ENCODE assay signal across 22 cellular contexts in the genomic region with DNA sequence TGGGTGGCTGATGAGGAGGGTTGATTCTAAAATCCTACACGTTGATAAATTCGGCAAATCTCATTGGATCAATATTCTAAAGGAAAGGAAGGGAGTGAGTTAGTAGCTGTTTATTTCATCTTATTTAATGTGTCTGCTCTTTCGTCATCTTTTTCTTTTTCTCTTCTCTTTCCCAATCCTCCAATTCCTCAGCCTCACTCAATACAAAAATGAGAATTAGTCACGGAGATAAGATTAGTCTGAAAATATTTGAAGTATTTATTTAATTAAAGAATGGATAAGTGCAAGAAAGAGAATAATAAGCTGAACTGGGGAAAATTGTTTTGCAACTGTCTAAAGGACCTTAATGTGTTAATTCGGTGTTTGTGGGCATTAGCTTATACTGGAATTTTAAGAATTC.
"Had no signal": no experiment of that assay in that cellular context is flagged by ENCODE, and none has a peak within 500 bp of the region (broad histone marks: within the 10 kb centered on the region; RNA-seq: fewer than 3 reads in every experiment).

No MANE protein-coding gene starts in this region.

- H3K4me1 ChIP-seq: Peyer's patch, SJSA1 had no signal

- H3K36me3 ChIP-seq: Peyer's patch, SJSA1 had no signal

- H3K4me2 ChIP-seq: KMS-11 had no signal

- DNase-seq: activated CD4-positive, alpha-beta memory T cell treated with anti-CD3 and anti-CD28 coated beads, Interleukin-2, amount 10 ng/mL, durations not matched to agents 7 days and 5 days; activated CD4-positive, alpha-beta T cell treated with anti-CD3 and anti-CD28 coated beads, Interleukin-2, amount 50 U/mL, for 1 hour; activated CD4-positive, CD25-positive, alpha-beta regulatory T cell; activated gamma-delta T cell; activated naive CD4-positive, alpha-beta T cell treated with anti-CD3 and anti-CD28 coated beads for 36 hours; activated T-cell treated with anti-CD3 and anti-CD28 coated beads for 4 hours; activated T-cell treated with anti-CD3 and anti-CD28 coated beads, Interleukin-2, amount 50 U/mL, for 48 hours; anterior cingulate cortex; caudate nucleus; MV-4-11; NCI-H1417 treated with DMSO at 0.1 percent for 48 hours; NCI-H1694 treated with DMSO at 0.1 percent for 48 hours; NCI-H2029 treated with DMSO at 0.1 percent for 48 hours; NCI-H345; NCI-H510A treated with DMSO at 0.1 percent for 48 hours; Peyer's patch; Right ventricle myocardium superior; T-helper 9 cell had no signal

- H3K27me3 ChIP-seq: Peyer's patch, SJSA1 had no signal

- H3K4me3 ChIP-seq: Peyer's patch, SJSA1 had no signal

- H3K27ac ChIP-seq: KMS-11, Peyer's patch, RWPE1, SJSA1, VCaP had no signal

- H3K9ac ChIP-seq: KMS-11 had no signal

- H3K9me3 ChIP-seq: Peyer's patch, SJSA1 had no signal
